ENCODE assay signal across 9 cellular contexts in the genomic region with DNA sequence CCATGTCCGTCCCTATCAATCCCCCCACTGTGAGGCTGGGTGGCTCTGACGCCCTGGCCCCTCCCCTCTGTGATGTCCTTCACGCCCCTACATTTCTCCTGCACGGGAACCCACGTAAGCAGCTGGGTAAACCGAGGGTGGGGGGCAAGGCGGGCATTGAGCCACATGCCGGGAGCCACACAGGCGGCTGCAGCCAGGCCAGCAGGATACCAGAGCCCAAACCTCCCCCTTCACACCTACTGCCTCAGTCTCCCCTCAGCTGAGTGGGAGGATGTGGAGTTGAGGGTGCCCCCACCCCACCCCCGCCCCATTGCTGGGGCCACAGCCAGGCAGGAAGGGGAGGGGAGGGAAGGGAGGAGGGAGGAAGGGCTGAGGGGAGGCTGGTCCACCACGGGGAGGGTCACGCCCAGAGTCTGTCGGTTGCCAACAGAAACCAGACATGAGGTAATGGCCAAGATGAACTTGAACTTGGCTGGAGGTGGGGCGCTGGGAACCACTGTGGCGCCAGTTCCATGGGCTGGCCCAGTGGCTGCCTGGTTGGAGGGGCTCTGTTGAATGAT. TPM values are rescaled to one million over a fixed set of nuclear protein-coding genes. Genes with fewer than 3 reads are reported as not detected.
A peak's percentile ranks its signal among the peaks of the same experiment; 100 is the strongest.
DNase-seq lines count a peak whose midpoint lies in the region; ATAC-seq, FAIRE-seq and TF ChIP-seq lines count a peak whose summit lies in the region.
"Had no signal": no experiment of that assay in that cellular context is flagged by ENCODE, and none has a peak within 500 bp of the region (broad histone marks: within the 10 kb centered on the region; RNA-seq: fewer than 3 reads in every experiment).

No MANE protein-coding gene starts in this region.

- H3K4me2 ChIP-seq in endothelial cell of umbilical vein (ENCODE audit: insufficient read depth, low read length) = no peak overlapping the region

- CTCF ChIA-PET in endothelial cell of umbilical vein (lab: Charles Lee) = interaction anchor here (1.0 to 1.8 kb wide), 6 partner anchors 10 to 154 kb away, joined by 3 to 7 read pairs (median 4); no protein-coding TSS in a partner anchor

- intact Hi-C loops in endothelial cell of umbilical vein (cut with micrococcal nuclease) = loop anchor here (1.0 to 2.0 kb wide), 3 partner anchors 8 to 93 kb away; a partner anchor contains a TSS

- no peaks in the 10 kb centered on the region for H3K36me3 Mint-ChIP-seq in T-helper 1 cell treated with Interleukin-12 subunit alpha and Interleukin-12 subunit beta and Interleukin-4 antibody, amounts not matched to agents 30 μg/mL and 1 μg/mL, for 36 hours (ENCODE audit: low read depth)
- H3K36me3 Mint-ChIP-seq: CD4-positive, CD25-positive, alpha-beta regulatory T cell had no signal

- no peaks in the 10 kb centered on the region for H3K9me3 ChIP-seq in endothelial cell of umbilical vein (replicated peaks; ENCODE audit: control insufficient read depth, insufficient read depth, low read length)

- dilution Hi-C loops in endothelial cell of umbilical vein (cut with MboI; ENCODE audit: extremely low pct_ligation_motif_present, low sequenced_read_pairs) = no loop called here

- no peaks in the 10 kb centered on the region for H3K79me2 ChIP-seq in endothelial cell of umbilical vein (ENCODE audit: control insufficient read depth, insufficient read depth, low read length)

- H3K4me3 ChIP-seq in endothelial cell of umbilical vein (replicated peaks in 1 of 3; ENCODE audit: insufficient read depth in 1 of 3, low read depth in 1 of 3, low read length in 3 of 3) = peak overlapping the region in 1 of 3 experiments; percentile 12
- no peak overlapping the region for H3K4me3 ChIP-seq in urinary bladder (ENCODE audit: low read depth, low read length)

- no peaks in the 10 kb centered on the region for H3K4me1 Mint-ChIP-seq in T-helper 1 cell treated with Interleukin-12 subunit alpha and Interleukin-12 subunit beta and Interleukin-4 antibody, amounts not matched to agents 30 μg/mL and 1 μg/mL, for 36 hours (ENCODE audit: low read depth)
- H3K4me1 Mint-ChIP-seq: CD4-positive, CD25-positive, alpha-beta regulatory T cell had no signal

- BruUV-seq in endothelial cell of umbilical vein (replicated peaks; lab: Mats Ljungman, UMichigan) = no TSS peak

- H3K27me3 ChIP-seq in endothelial cell of umbilical vein (ENCODE audit: control insufficient read depth in 2 of 2, insufficient read depth in 2 of 2, low read length in 2 of 2) = no peaks in the 10 kb centered on the region

- peak overlapping the region; percentile 82 for H3K27ac ChIP-seq in endothelial cell of umbilical vein (ENCODE audit: insufficient read depth, low read depth, low read length)
- peak overlapping the region; percentile 87 for H3K27ac ChIP-seq in urinary bladder (ENCODE audit: low read depth)

- peak overlapping the region; percentile 41 for H3K27ac Mint-ChIP-seq in T-helper 1 cell treated with Interleukin-12 subunit alpha and Interleukin-12 subunit beta and Interleukin-4 antibody, amounts not matched to agents 30 μg/mL and 1 μg/mL, for 36 hours
- H3K27ac Mint-ChIP-seq: CD4-positive, CD25-positive, alpha-beta regulatory T cell had no signal

- no peak overlapping the region for H3K4me3 Mint-ChIP-seq in T-helper 1 cell treated with Interleukin-12 subunit alpha and Interleukin-12 subunit beta and Interleukin-4 antibody, amounts not matched to agents 30 μg/mL and 1 μg/mL, for 36 hours

- H3K27me3 Mint-ChIP-seq in T-helper 1 cell treated with Interleukin-12 subunit alpha and Interleukin-12 subunit beta and Interleukin-4 antibody, amounts not matched to agents 30 μg/mL and 1 μg/mL, for 36 hours (ENCODE audit: low read depth) = no peaks in the 10 kb centered on the region
- H3K27me3 Mint-ChIP-seq: CD4-positive, CD25-positive, alpha-beta regulatory T cell had no signal

- H2AFZ ChIP-seq in endothelial cell of umbilical vein (ENCODE audit: low read depth, low read length) = no peak overlapping the region

- no peak for ATAC-seq in HG03439 (IDR thresholded peaks at IDR 0.05; ENCODE audit: unreplicated experiment)
- no peak for ATAC-seq in GM19328 (IDR thresholded peaks at IDR 0.05; ENCODE audit: unreplicated experiment)

- H4K20me1 ChIP-seq in endothelial cell of umbilical vein (replicated peaks; ENCODE audit: control insufficient read depth, extremely low read depth, insufficient read depth, low read length) = no peaks in the 10 kb centered on the region

- H3K36me3 ChIP-seq in endothelial cell of umbilical vein (ENCODE audit: control insufficient read depth in 2 of 2, extremely low read depth in 1 of 2, insufficient read depth in 2 of 2, low read length in 2 of 2) = peaks cover 0 to 18% of the 10 kb centered on the region in 2 experiments
- no peaks in the 10 kb centered on the region for H3K36me3 ChIP-seq in urinary bladder (ENCODE audit: insufficient read depth)

- no peaks in the 10 kb centered on the region for H3K9me3 Mint-ChIP-seq in T-helper 1 cell treated with Interleukin-12 subunit alpha and Interleukin-12 subunit beta and Interleukin-4 antibody, amounts not matched to agents 30 μg/mL and 1 μg/mL, for 36 hours
- H3K9me3 Mint-ChIP-seq: CD4-positive, CD25-positive, alpha-beta regulatory T cell had no signal

- no peaks in the 10 kb centered on the region for H3K9me1 ChIP-seq in endothelial cell of umbilical vein (replicated peaks; ENCODE audit: control insufficient read depth, extremely low read depth, insufficient read depth, low read length)

- no peak for TF ChIP-seq CTCF in endothelial cell of umbilical vein (IDR thresholded peaks at IDR 0.05; ENCODE audit: extremely low read depth in 1 of 2, insufficient read depth in 1 of 2, low read depth in 1 of 2, low read length in 2 of 2)

- DNase-seq in T-helper 1 cell (no peak), endothelial cell of umbilical vein (ENCODE audit: low read depth, low spot score) (peak; percentile 96), lung microvascular endothelial cell (ENCODE audit: low read depth in 2 of 2) (peak; percentile 94 to 95), NCI-H345 treated with DMSO at 0.1 percent for 48 hours (lab: John Stamatoyannopoulos, UW; ENCODE audit: unreplicated experiment) (no peak)

- 16% methylated on average over 15 of the region's 15 CpGs for WGBS in urinary bladder

- peak overlapping the region; percentile 67 for H3K9ac ChIP-seq in endothelial cell of umbilical vein (replicated peaks; ENCODE audit: extremely low read depth, insufficient read depth, low read length)

- no peak for TF ChIP-seq POLR2A in endothelial cell of umbilical vein (IDR thresholded peaks at IDR 0.05; ENCODE audit: low read depth, low read length)

- H3K4me1 ChIP-seq in endothelial cell of umbilical vein (ENCODE audit: control insufficient read depth, extremely low read depth, insufficient read depth, low read length) = peaks cover 26% of the 10 kb centered on the region
- no peaks in the 10 kb centered on the region for H3K4me1 ChIP-seq in urinary bladder (ENCODE audit: insufficient read depth)

- POLR2A ChIA-PET in endothelial cell of umbilical vein (lab: Charles Lee) = interaction anchor here (0.7 kb wide), 1 partner anchor 237 kb away, joined by 3 read pairs; no protein-coding TSS in a partner anchor

- FAIRE-seq in endothelial cell of umbilical vein (lab: Jason Lieb, UNC) = peak; percentile 98

RNA-seq across cellular contexts. Expression of a gene that starts 20.9 kb away (rescaled TPM):
- total RNA-seq in endothelial cell of umbilical vein = not detected in 2 replicates
- polyA plus RNA-seq in endothelial cell of umbilical vein = not detected in 2 replicates
- polyA plus RNA-seq in endothelial cell of umbilical vein (2011; cell fraction: cytosol; rRNA removed) = not detected in 2 replicates
- 0.21 TPM in 1 of 2 replicates, not detected in the other for polyA plus RNA-seq in endothelial cell of umbilical vein (2011; cell fraction: nucleus; rRNA removed)
- not detected in 2 replicates for polyA plus RNA-seq in endothelial cell of umbilical vein (2012)
- polyA minus RNA-seq in endothelial cell of umbilical vein = 1.2 TPM in 1 of 2 replicates, not detected in the other
- not detected for polyA minus RNA-seq in endothelial cell of umbilical vein (2011; cell fraction: cytosol; rRNA and poly(A)+ RNA removed)
- not detected in 2 replicates for polyA minus RNA-seq in endothelial cell of umbilical vein (2011; cell fraction: nucleus; rRNA and poly(A)+ RNA removed)
- not detected in 2 replicates for total RNA-seq in lung microvascular endothelial cell
- total RNA-seq in urinary bladder = not detected
- not detected for polyA plus RNA-seq in urinary bladder
- polyA plus RNA-seq: CD4-positive, CD25-positive, alpha-beta regulatory T cell had no signal

RNA-seq across cellular contexts. Expression of a gene that starts 23.8 kb away (rescaled TPM):
- total RNA-seq in endothelial cell of umbilical vein (not detected in 2 replicates), lung microvascular endothelial cell (not detected in 2 replicates), urinary bladder (not detected)
- polyA plus RNA-seq in endothelial cell of umbilical vein (not detected in 2 replicates), urinary bladder (not detected)
- polyA plus RNA-seq in endothelial cell of umbilical vein (2011; cell fraction: cytosol; rRNA removed) = not detected in 2 replicates
- not detected in 2 replicates for polyA plus RNA-seq in endothelial cell of umbilical vein (2011; cell fraction: nucleus; rRNA removed)
- polyA plus RNA-seq in endothelial cell of umbilical vein (2012) = not detected in 2 replicates
- not detected in 2 replicates for polyA minus RNA-seq in endothelial cell of umbilical vein
- polyA minus RNA-seq in endothelial cell of umbilical vein (2011; cell fraction: cytosol; rRNA and poly(A)+ RNA removed) = not detected
- polyA minus RNA-seq in endothelial cell of umbilical vein (2011; cell fraction: nucleus; rRNA and poly(A)+ RNA removed) = not detected in 2 replicates
- total RNA-seq: CD4-positive, CD25-positive, alpha-beta regulatory T cell had no signal
- polyA plus RNA-seq: CD4-positive, CD25-positive, alpha-beta regulatory T cell had no signal

RNA-seq across cellular contexts. Expression of a gene that starts 41.1 kb away (rescaled TPM):
- total RNA-seq in endothelial cell of umbilical vein (14.8 and 15.2 TPM in 2 replicates), lung microvascular endothelial cell (6.8 and 10.1 TPM in 2 replicates), urinary bladder (2.9 TPM)
- polyA plus RNA-seq in endothelial cell of umbilical vein (8.0 and 8.7 TPM in 2 replicates), urinary bladder (18.3 TPM)
- 4.9 and 8.5 TPM in 2 replicates for polyA plus RNA-seq in endothelial cell of umbilical vein (2011; cell fraction: cytosol; rRNA removed)
- polyA plus RNA-seq in endothelial cell of umbilical vein (2011; cell fraction: nucleus; rRNA removed) = 4.1 and 5.8 TPM in 2 replicates
- polyA plus RNA-seq in endothelial cell of umbilical vein (2012) = 11.1 and 12.9 TPM in 2 replicates
- 3.8 and 5.0 TPM in 2 replicates for polyA minus RNA-seq in endothelial cell of umbilical vein
- polyA minus RNA-seq in endothelial cell of umbilical vein (2011; cell fraction: cytosol; rRNA and poly(A)+ RNA removed) = 17.2 TPM
- polyA minus RNA-seq in endothelial cell of umbilical vein (2011; cell fraction: nucleus; rRNA and poly(A)+ RNA removed) = 2.5 and 3.0 TPM in 2 replicates

RNA-seq across cellular contexts. Expression of a gene that starts 46.7 kb away (rescaled TPM):
- total RNA-seq in endothelial cell of umbilical vein (60.4 and 60.5 TPM in 2 replicates), lung microvascular endothelial cell (21.1 and 25.2 TPM in 2 replicates), urinary bladder (30.5 TPM)
- polyA plus RNA-seq in endothelial cell of umbilical vein (35.9 and 45.0 TPM in 2 replicates), urinary bladder (30.5 TPM)
- polyA plus RNA-seq in endothelial cell of umbilical vein (2011; cell fraction: cytosol; rRNA removed) = 29.1 and 36.7 TPM in 2 replicates
- polyA plus RNA-seq in endothelial cell of umbilical vein (2011; cell fraction: nucleus; rRNA removed) = 99.4 and 104 TPM in 2 replicates
- polyA plus RNA-seq in endothelial cell of umbilical vein (2012) = 48.6 and 54.3 TPM in 2 replicates
- polyA minus RNA-seq in endothelial cell of umbilical vein = 22.6 and 36.2 TPM in 2 replicates
- polyA minus RNA-seq in endothelial cell of umbilical vein (2011; cell fraction: cytosol; rRNA and poly(A)+ RNA removed) = 12.0 TPM
- 28.3 and 47.8 TPM in 2 replicates for polyA minus RNA-seq in endothelial cell of umbilical vein (2011; cell fraction: nucleus; rRNA and poly(A)+ RNA removed)

Comparison
In these comparisons a context has a peak if more than half of its experiments do, and no peak if none do; other contexts are left out.
1. DNase-seq: peak in endothelial cell of umbilical vein (single experiment) and lung microvascular endothelial cell (2 of 2); none in T-helper 1 cell (0 of 5) and NCI-H345 treated with DMSO at 0.1 percent for 48 hours (single experiment).